ENCODE assay signal across 16 cellular contexts in the genomic region with DNA sequence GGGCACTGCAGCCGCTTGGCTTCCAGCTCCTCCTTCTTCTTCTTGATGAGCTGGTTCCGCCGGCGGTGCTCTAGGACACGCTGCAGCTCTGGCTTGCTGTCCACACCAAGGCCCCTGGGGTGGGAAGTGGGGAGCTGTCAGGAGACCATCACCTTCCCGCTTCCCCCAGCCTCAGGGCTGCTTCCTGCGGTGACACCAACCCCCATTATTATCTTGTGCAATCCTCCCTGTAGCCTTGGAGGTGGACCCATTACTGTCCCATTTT. TPM values are rescaled to one million over a fixed set of nuclear protein-coding genes. Genes with fewer than 3 reads are reported as not detected.
"Had no signal": no experiment of that assay in that cellular context is flagged by ENCODE, and none has a peak within 500 bp of the region (broad histone marks: within the 10 kb centered on the region; RNA-seq: fewer than 3 reads in every experiment).

No MANE protein-coding gene starts in this region.

- H3K27me3 ChIP-seq: colonic mucosa, heart left ventricle, uterus had no signal

- H3K27ac ChIP-seq: colonic mucosa, heart left ventricle, parathyroid adenoma, psoas muscle, uterus had no signal

- H3K36me3 ChIP-seq: colonic mucosa, uterus had no signal

- H3K9ac ChIP-seq: parathyroid adenoma had no signal

- H3K4me3 Mint-ChIP-seq: memory B cell, naive B cell, nephron had no signal

- H3K4me3 ChIP-seq: colonic mucosa, heart left ventricle, psoas muscle, smooth muscle cell, uterus had no signal

- H3K36me3 Mint-ChIP-seq: memory B cell, naive B cell had no signal

- H3K9me3 ChIP-seq: colonic mucosa, psoas muscle, uterus had no signal

- H3K4me1 ChIP-seq: colonic mucosa, parathyroid adenoma, psoas muscle, uterus had no signal

- H2AFZ ChIP-seq: parathyroid adenoma had no signal

- H3K27ac Mint-ChIP-seq: memory B cell, nephron had no signal

- DNase-seq: cerebellar nuclear complex; effector CD4-positive, alpha-beta T cell; heart left ventricle; hippocampal formation; naive B cell; psoas muscle; stimulated activated CD4-positive, alpha-beta T cell treated with anti-CD3 and anti-CD28 coated beads, Interleukin-2, amount 100 ng/mL, for 48 hours; stimulated activated naive CD4-positive, alpha-beta T cell treated with Interleukin-2 at 50 U/mL for 16 hours; trophoblast cell; uterus had no signal

- H3K4me2 ChIP-seq: smooth muscle cell had no signal

- ATAC-seq: heart left ventricle, left lobe of liver, psoas muscle had no signal

RNA-seq across cellular contexts. Expression of a gene that starts 10.0 kb away (rescaled TPM):
- total RNA-seq: smooth muscle cell had no signal
- polyA plus RNA-seq: smooth muscle cell had no signal
